1 cellular context compared by ENCODE assay signal in the genomic region with DNA sequence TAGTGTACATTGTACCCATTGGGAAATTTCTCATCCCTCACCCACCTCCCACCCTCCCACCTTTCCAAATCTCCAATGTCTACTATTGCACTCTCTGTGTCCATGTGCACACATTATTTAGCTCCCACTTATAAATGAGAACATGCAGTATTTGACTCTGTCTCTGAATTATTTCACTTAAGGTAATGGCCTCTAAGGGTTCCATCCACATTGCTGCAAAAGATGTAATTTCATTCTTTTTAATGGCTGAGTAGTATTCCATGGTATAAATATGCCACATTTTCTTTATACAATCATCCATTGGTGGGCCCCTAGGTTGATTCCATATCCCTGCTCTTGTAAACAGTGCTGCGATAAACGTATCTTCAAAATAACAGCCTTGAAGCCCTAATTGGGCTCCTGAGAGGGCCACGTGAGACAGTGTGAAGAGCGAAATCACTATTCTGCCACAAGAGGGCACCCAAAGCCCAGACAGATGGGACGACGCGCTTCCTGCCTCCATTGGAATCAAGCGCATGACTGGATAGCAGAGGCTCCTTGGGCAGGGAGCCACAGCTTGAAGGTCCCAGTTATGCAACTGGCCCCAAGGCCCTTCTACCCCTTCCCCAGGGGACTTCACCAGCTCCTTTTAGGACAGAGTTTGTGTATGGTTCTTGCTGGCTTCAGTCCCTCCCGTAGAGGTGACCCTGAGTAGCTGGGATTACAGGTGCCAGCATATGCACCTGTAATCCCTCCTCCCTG.
A peak's percentile ranks its signal among the peaks of the same experiment; 100 is the strongest.
TF ChIP-seq lines count a peak whose summit lies in the region.

No MANE protein-coding gene starts in this region.

TF ChIP-seq in K562, 482 proteins besides CTCF, POLR2A, EP300 and RAD21 (continued from another document):
- TF ChIP-seq, protein P1, sequence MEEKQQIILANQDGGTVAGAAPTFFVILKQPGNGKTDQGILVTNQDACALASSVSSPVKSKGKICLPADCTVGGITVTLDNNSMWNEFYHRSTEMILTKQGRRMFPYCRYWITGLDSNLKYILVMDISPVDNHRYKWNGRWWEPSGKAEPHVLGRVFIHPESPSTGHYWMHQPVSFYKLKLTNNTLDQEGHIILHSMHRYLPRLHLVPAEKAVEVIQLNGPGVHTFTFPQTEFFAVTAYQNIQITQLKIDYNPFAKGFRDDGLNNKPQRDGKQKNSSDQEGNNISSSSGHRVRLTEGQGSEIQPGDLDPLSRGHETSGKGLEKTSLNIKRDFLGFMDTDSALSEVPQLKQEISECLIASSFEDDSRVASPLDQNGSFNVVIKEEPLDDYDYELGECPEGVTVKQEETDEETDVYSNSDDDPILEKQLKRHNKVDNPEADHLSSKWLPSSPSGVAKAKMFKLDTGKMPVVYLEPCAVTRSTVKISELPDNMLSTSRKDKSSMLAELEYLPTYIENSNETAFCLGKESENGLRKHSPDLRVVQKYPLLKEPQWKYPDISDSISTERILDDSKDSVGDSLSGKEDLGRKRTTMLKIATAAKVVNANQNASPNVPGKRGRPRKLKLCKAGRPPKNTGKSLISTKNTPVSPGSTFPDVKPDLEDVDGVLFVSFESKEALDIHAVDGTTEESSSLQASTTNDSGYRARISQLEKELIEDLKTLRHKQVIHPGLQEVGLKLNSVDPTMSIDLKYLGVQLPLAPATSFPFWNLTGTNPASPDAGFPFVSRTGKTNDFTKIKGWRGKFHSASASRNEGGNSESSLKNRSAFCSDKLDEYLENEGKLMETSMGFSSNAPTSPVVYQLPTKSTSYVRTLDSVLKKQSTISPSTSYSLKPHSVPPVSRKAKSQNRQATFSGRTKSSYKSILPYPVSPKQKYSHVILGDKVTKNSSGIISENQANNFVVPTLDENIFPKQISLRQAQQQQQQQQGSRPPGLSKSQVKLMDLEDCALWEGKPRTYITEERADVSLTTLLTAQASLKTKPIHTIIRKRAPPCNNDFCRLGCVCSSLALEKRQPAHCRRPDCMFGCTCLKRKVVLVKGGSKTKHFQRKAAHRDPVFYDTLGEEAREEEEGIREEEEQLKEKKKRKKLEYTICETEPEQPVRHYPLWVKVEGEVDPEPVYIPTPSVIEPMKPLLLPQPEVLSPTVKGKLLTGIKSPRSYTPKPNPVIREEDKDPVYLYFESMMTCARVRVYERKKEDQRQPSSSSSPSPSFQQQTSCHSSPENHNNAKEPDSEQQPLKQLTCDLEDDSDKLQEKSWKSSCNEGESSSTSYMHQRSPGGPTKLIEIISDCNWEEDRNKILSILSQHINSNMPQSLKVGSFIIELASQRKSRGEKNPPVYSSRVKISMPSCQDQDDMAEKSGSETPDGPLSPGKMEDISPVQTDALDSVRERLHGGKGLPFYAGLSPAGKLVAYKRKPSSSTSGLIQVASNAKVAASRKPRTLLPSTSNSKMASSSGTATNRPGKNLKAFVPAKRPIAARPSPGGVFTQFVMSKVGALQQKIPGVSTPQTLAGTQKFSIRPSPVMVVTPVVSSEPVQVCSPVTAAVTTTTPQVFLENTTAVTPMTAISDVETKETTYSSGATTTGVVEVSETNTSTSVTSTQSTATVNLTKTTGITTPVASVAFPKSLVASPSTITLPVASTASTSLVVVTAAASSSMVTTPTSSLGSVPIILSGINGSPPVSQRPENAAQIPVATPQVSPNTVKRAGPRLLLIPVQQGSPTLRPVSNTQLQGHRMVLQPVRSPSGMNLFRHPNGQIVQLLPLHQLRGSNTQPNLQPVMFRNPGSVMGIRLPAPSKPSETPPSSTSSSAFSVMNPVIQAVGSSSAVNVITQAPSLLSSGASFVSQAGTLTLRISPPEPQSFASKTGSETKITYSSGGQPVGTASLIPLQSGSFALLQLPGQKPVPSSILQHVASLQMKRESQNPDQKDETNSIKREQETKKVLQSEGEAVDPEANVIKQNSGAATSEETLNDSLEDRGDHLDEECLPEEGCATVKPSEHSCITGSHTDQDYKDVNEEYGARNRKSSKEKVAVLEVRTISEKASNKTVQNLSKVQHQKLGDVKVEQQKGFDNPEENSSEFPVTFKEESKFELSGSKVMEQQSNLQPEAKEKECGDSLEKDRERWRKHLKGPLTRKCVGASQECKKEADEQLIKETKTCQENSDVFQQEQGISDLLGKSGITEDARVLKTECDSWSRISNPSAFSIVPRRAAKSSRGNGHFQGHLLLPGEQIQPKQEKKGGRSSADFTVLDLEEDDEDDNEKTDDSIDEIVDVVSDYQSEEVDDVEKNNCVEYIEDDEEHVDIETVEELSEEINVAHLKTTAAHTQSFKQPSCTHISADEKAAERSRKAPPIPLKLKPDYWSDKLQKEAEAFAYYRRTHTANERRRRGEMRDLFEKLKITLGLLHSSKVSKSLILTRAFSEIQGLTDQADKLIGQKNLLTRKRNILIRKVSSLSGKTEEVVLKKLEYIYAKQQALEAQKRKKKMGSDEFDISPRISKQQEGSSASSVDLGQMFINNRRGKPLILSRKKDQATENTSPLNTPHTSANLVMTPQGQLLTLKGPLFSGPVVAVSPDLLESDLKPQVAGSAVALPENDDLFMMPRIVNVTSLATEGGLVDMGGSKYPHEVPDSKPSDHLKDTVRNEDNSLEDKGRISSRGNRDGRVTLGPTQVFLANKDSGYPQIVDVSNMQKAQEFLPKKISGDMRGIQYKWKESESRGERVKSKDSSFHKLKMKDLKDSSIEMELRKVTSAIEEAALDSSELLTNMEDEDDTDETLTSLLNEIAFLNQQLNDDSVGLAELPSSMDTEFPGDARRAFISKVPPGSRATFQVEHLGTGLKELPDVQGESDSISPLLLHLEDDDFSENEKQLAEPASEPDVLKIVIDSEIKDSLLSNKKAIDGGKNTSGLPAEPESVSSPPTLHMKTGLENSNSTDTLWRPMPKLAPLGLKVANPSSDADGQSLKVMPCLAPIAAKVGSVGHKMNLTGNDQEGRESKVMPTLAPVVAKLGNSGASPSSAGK (IDR thresholded peaks at IDR 0.05) = peak; percentile 91
